1 cellular context compared by ENCODE assay signal in genomic region chr9:136403915-136404800, GRCh38.
TF ChIP-seq lines count a peak whose summit lies in the region.

No MANE protein-coding gene starts in this region.

TF ChIP-seq in GM23338, 12 proteins besides CTCF, POLR2A, EP300 and RAD21:
- TF ChIP-seq NANOG (IDR thresholded peaks at IDR 0.05; ENCODE audit: borderline replicate concordance): no peak
- TF ChIP-seq STAT1 (IDR thresholded peaks at IDR 0.05; ENCODE audit: unreplicated experiment): no peak
- TF ChIP-seq EZH2phosphoT487 (IDR thresholded peaks at IDR 0.05; ENCODE audit: unreplicated experiment): no peak
- no peak for TF ChIP-seq ZNF114 (CRISPR knock-in tag; IDR thresholded peaks at IDR 0.05)
- no peak for TF ChIP-seq EZH2 (IDR thresholded peaks at IDR 0.05; ENCODE audit: low read depth, unreplicated experiment)
- no peak for TF ChIP-seq CREB1 (CRISPR knock-in tag; IDR thresholded peaks at IDR 0.05; ENCODE audit: low read depth)
- no peak for TF ChIP-seq ETS1 (IDR thresholded peaks at IDR 0.05)
- TF ChIP-seq, protein P1, sequence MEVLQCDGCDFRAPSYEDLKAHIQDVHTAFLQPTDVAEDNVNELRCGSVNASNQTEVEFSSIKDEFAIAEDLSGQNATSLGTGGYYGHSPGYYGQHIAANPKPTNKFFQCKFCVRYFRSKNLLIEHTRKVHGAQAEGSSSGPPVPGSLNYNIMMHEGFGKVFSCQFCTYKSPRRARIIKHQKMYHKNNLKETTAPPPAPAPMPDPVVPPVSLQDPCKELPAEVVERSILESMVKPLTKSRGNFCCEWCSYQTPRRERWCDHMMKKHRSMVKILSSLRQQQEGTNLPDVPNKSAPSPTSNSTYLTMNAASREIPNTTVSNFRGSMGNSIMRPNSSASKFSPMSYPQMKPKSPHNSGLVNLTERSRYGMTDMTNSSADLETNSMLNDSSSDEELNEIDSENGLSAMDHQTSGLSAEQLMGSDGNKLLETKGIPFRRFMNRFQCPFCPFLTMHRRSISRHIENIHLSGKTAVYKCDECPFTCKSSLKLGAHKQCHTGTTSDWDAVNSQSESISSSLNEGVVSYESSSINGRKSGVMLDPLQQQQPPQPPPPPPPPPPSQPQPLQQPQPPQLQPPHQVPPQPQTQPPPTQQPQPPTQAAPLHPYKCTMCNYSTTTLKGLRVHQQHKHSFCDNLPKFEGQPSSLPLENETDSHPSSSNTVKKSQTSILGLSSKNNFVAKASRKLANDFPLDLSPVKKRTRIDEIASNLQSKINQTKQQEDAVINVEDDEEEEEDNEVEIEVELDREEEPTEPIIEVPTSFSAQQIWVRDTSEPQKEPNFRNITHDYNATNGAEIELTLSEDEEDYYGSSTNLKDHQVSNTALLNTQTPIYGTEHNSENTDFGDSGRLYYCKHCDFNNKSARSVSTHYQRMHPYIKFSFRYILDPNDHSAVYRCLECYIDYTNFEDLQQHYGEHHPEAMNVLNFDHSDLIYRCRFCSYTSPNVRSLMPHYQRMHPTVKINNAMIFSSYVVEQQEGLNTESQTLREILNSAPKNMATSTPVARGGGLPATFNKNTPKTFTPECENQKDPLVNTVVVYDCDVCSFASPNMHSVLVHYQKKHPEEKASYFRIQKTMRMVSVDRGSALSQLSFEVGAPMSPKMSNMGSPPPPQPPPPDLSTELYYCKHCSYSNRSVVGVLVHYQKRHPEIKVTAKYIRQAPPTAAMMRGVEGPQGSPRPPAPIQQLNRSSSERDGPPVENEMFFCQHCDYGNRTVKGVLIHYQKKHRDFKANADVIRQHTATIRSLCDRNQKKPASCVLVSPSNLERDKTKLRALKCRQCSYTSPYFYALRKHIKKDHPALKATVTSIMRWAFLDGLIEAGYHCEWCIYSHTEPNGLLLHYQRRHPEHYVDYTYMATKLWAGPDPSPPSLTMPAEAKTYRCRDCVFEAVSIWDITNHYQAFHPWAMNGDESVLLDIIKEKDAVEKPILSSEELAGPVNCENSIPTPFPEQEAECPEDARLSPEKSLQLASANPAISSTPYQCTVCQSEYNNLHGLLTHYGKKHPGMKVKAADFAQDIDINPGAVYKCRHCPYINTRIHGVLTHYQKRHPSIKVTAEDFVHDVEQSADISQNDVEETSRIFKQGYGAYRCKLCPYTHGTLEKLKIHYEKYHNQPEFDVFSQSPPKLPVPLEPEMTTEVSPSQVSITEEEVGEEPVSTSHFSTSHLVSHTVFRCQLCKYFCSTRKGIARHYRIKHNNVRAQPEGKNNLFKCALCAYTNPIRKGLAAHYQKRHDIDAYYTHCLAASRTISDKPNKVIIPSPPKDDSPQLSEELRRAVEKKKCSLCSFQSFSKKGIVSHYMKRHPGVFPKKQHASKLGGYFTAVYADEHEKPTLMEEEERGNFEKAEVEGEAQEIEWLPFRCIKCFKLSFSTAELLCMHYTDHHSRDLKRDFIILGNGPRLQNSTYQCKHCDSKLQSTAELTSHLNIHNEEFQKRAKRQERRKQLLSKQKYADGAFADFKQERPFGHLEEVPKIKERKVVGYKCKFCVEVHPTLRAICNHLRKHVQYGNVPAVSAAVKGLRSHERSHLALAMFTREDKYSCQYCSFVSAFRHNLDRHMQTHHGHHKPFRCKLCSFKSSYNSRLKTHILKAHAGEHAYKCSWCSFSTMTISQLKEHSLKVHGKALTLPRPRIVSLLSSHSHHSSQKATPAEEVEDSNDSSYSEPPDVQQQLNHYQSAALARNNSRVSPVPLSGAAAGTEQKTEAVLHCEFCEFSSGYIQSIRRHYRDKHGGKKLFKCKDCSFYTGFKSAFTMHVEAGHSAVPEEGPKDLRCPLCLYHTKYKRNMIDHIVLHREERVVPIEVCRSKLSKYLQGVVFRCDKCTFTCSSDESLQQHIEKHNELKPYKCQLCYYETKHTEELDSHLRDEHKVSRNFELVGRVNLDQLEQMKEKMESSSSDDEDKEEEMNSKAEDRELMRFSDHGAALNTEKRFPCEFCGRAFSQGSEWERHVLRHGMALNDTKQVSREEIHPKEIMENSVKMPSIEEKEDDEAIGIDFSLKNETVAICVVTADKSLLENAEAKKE (CRISPR knock-in tag; IDR thresholded peaks at IDR 0.05): no peak
- TF ChIP-seq, protein P2, sequence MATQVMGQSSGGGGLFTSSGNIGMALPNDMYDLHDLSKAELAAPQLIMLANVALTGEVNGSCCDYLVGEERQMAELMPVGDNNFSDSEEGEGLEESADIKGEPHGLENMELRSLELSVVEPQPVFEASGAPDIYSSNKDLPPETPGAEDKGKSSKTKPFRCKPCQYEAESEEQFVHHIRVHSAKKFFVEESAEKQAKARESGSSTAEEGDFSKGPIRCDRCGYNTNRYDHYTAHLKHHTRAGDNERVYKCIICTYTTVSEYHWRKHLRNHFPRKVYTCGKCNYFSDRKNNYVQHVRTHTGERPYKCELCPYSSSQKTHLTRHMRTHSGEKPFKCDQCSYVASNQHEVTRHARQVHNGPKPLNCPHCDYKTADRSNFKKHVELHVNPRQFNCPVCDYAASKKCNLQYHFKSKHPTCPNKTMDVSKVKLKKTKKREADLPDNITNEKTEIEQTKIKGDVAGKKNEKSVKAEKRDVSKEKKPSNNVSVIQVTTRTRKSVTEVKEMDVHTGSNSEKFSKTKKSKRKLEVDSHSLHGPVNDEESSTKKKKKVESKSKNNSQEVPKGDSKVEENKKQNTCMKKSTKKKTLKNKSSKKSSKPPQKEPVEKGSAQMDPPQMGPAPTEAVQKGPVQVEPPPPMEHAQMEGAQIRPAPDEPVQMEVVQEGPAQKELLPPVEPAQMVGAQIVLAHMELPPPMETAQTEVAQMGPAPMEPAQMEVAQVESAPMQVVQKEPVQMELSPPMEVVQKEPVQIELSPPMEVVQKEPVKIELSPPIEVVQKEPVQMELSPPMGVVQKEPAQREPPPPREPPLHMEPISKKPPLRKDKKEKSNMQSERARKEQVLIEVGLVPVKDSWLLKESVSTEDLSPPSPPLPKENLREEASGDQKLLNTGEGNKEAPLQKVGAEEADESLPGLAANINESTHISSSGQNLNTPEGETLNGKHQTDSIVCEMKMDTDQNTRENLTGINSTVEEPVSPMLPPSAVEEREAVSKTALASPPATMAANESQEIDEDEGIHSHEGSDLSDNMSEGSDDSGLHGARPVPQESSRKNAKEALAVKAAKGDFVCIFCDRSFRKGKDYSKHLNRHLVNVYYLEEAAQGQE (IDR thresholded peaks at IDR 0.05; ENCODE audit: unreplicated experiment): no peak
- TF ChIP-seq ZNF331 (CRISPR knock-in tag; IDR thresholded peaks at IDR 0.05; ENCODE audit: low read depth): no peak
- TF ChIP-seq POLR2AphosphoS5 (IDR thresholded peaks at IDR 0.05; ENCODE audit: low read depth): no peak
- no peak for TF ChIP-seq JUNB (IDR thresholded peaks at IDR 0.05; ENCODE audit: unreplicated experiment)
